Comparison of ENCODE assay signal across 17 cellular contexts in genomic region chr5:180206993-180207392, GRCh38. TPM values are rescaled to one million over a fixed set of nuclear protein-coding genes. Genes with fewer than 3 reads are reported as not detected.
A peak's percentile ranks its signal among the peaks of the same experiment; 100 is the strongest.
DNase-seq lines count a peak whose midpoint lies in the region; ATAC-seq and TF ChIP-seq lines count a peak whose summit lies in the region.
"Had no signal": no experiment of that assay in that cellular context is flagged by ENCODE, and none has a peak within 500 bp of the region (broad histone marks: within the 10 kb centered on the region; RNA-seq: fewer than 3 reads in every experiment).

No MANE protein-coding gene starts in this region.

- H3K4me1 ChIP-seq in left ventricle myocardium inferior (peaks cover 11% of the 10 kb centered on the region), right cardiac atrium (ENCODE audit: control insufficient read depth, insufficient read depth, low read length) (no peaks in the 10 kb centered on the region), tibial nerve (peaks cover 0 to 12% (median 3%) of the 10 kb centered on the region in 4 donors), PC-9 (replicated peaks; ENCODE audit: insufficient read depth) (no peaks in the 10 kb centered on the region)

- POLR2A ChIA-PET in PC-9 (lab: Charles Lee; ENCODE audit: unreplicated experiment): no interaction called here

- no peaks in the 10 kb centered on the region for H3K36me3 Mint-ChIP-seq in brain
- H3K36me3 Mint-ChIP-seq: CD8-positive, alpha-beta memory T cell had no signal

- no peaks in the 10 kb centered on the region for H3K9me3 ChIP-seq in left ventricle myocardium inferior (replicated peaks)
- H3K9me3 ChIP-seq in right cardiac atrium (ENCODE audit: control insufficient read depth, low read length): no peaks in the 10 kb centered on the region
- H3K9me3 ChIP-seq in tibial nerve: no peaks in the 10 kb centered on the region
- H3K9me3 ChIP-seq in PC-9 (ENCODE audit: insufficient read depth, low read depth): no peaks in the 10 kb centered on the region
- H3K9me3 ChIP-seq: Peyer's patch had no signal

- H3K79me2 ChIP-seq in PC-9 (ENCODE audit: low read depth): no peaks in the 10 kb centered on the region

- intact Hi-C loops in left ventricle myocardium inferior (cut with micrococcal nuclease): no loop called here
- intact Hi-C loops in right cardiac atrium (cut with DNase I): no loop called here
- intact Hi-C loops in PC-9 (cut with micrococcal nuclease; ENCODE audit: unreplicated experiment): loop anchor here (5.0 to 10.0 kb wide), 2 partner anchors 90 to 398 kb away; no protein-coding TSS in a partner anchor

- H3K27me3 ChIP-seq in left ventricle myocardium inferior (ENCODE audit: low read depth) (peaks cover 85% of the 10 kb centered on the region), right cardiac atrium (ENCODE audit: control insufficient read depth, insufficient read depth) (no peaks in the 10 kb centered on the region), tibial nerve (peaks cover 0 to 12% of the 10 kb centered on the region in 2 donors), PC-9 (ENCODE audit: insufficient read depth, low read depth) (no peaks in the 10 kb centered on the region; the same call in 1 of the 2 replicates)

- WGBS in right cardiac atrium: 83% methylated on average over 11 of the region's 11 CpGs
- WGBS in tibial nerve, 2 donors: 52 to 57% methylated on average over 11 of the region's 11 CpGs

- no peak for TF ChIP-seq POLR2A in tibial nerve (IDR thresholded peaks at IDR 0.05)

- no peak overlapping the region for H2AFZ ChIP-seq in PC-9

- peak overlapping the region; percentile 16 for H3K27ac ChIP-seq in left ventricle myocardium inferior (replicated peaks)
- H3K27ac ChIP-seq in right cardiac atrium (ENCODE audit: low read length): no peak overlapping the region
- peak overlapping the region; percentile 40 to 86 (median 71) for H3K27ac ChIP-seq in tibial nerve
- no peak overlapping the region for H3K27ac ChIP-seq in PC-9
- H3K27ac ChIP-seq: Peyer's patch, SJSA1 had no signal

- no peaks in the 10 kb centered on the region for H3F3A ChIP-seq in PC-9 (ENCODE audit: insufficient read depth, low read depth)

- no peaks in the 10 kb centered on the region for H3K9me2 ChIP-seq in PC-9 (ENCODE audit: insufficient read depth)

- DNase-seq in left ventricle myocardium inferior (no peak), right cardiac atrium (no peak), medulla oblongata (ENCODE audit: extremely low spot score) (peak; percentile 27), tibial nerve (ENCODE audit: low spot score in 2 of 2) (no peak), iPS-NIHi11 (ENCODE audit: low spot score) (no peak), PC-9 (no peak)
- DNase-seq: CD8-positive, alpha-beta memory T cell; HFFc6; NCI-H1048; NCI-H146; NCI-H2029 treated with DMSO at 0.1 percent for 48 hours; Peyer's patch had no signal

- peaks cover 6% of the 10 kb centered on the region for H3K27me3 Mint-ChIP-seq in brain

- ATAC-seq in right cardiac atrium (no peak), HG03045 (IDR thresholded peaks at IDR 0.05; ENCODE audit: unreplicated experiment) (no peak)

- peak overlapping the region; percentile 59 for H3K4me3 ChIP-seq in left ventricle myocardium inferior
- no peak overlapping the region for H3K4me3 ChIP-seq in right cardiac atrium (ENCODE audit: low read length)
- peak overlapping the region in 3 of 4 donors; percentile 40 to 60 (median 42) for H3K4me3 ChIP-seq in tibial nerve
- H3K4me3 ChIP-seq in PC-9: no peak overlapping the region
- H3K4me3 ChIP-seq: Peyer's patch, SJSA1 had no signal

- H3K4me3 Mint-ChIP-seq in brain: peak overlapping the region; percentile 42 to 82 (median 74)
- H3K4me3 Mint-ChIP-seq: HFFc6 had no signal

- TF ChIP-seq EP300 in tibial nerve (IDR thresholded peaks at IDR 0.05): peak in 1 of 2 donors; percentile 34

- CTCF ChIA-PET in PC-9 (lab: Charles Lee): no interaction called here

- H3K36me3 ChIP-seq in left ventricle myocardium inferior (no peaks in the 10 kb centered on the region), tibial nerve (no peaks in the 10 kb centered on the region), PC-9 (ENCODE audit: low read depth) (no peaks in the 10 kb centered on the region)
- H3K36me3 ChIP-seq: Peyer's patch, SJSA1 had no signal

- no peak overlapping the region for H3K4me2 ChIP-seq in PC-9

- TF ChIP-seq CTCF in left ventricle myocardium inferior (IDR thresholded peaks at IDR 0.05; ENCODE audit: borderline replicate concordance) (no peak), brain (conservative IDR thresholded peaks at IDR 0.05) (no peak), tibial nerve (IDR thresholded peaks at IDR 0.05) (no peak), PC-9 (conservative IDR thresholded peaks at IDR 0.05) (no peak)

- no peaks in the 10 kb centered on the region for H4K20me1 ChIP-seq in PC-9 (ENCODE audit: insufficient read depth)

- H3K9me3 Mint-ChIP-seq in brain: peaks cover 0 to 2% (median 0%) of the 10 kb centered on the region in 5 experiments
- H3K9me3 Mint-ChIP-seq: CD8-positive, alpha-beta memory T cell had no signal

- H3K4me1 Mint-ChIP-seq in brain: peaks cover 25% of the 10 kb centered on the region

- no TSS peak for BruUV-seq in PC-9 (replicated peaks; lab: Mats Ljungman, UMichigan)

- peak overlapping the region in 2 of 5 experiments; percentile 3 to 29 for H3K27ac Mint-ChIP-seq in brain
- H3K27ac Mint-ChIP-seq: HFFc6 had no signal

RNA-seq across cellular contexts. Expression of gene RASGEF1C, which starts 2.0 kb away (rescaled TPM):
- 0.27 TPM for total RNA-seq in left ventricle myocardium inferior
- under 1 TPM; 0.39 to 0.82 (median 0.57) TPM for total RNA-seq in right cardiac atrium
- polyA plus RNA-seq in right cardiac atrium: 0.50 TPM
- polyA plus RNA-seq in brain (ENCODE audit: insufficient read depth, low read depth, low replicate concordance): 3.4 TPM
- total RNA-seq in tibial nerve: 10 to 100 TPM in 2 of 4 donors, 1 to 10 TPM in 2; 2.7 to 12.0 (median 10.4) TPM
- total RNA-seq in PC-9 (2021): not detected in 2 replicates
- total RNA-seq: CD8-positive, alpha-beta memory T cell; HFFc6; HT-29; M059J; SJSA1 had no signal
- polyA plus RNA-seq: CD8-positive, alpha-beta memory T cell had no signal

Comparison
In these comparisons a context has a peak if more than half of its experiments do, and no peak if none do; other contexts are left out.
1. H3K27ac ChIP-seq: peak in left ventricle myocardium inferior (single experiment) and tibial nerve (4 of 4); none in right cardiac atrium (single experiment) and PC-9 (single experiment).
2. H3K4me3 ChIP-seq: peak in left ventricle myocardium inferior (single experiment) and tibial nerve (3 of 4); none in right cardiac atrium (single experiment) and PC-9 (single experiment).